ENCODE assay signal across 8 cellular contexts in genomic region chr2:106470658-106471057, GRCh38. TPM values are rescaled to one million over a fixed set of nuclear protein-coding genes. Genes with fewer than 3 reads are reported as not detected.
DNase-seq lines count a peak whose midpoint lies in the region; ATAC-seq, FAIRE-seq and TF ChIP-seq lines count a peak whose summit lies in the region.
"Not testable (repeated sequence)": the region's sequence is repeated elsewhere in the genome, so short reads cannot be mapped to it uniquely, and the experiment has no call there.

No MANE protein-coding gene starts in this region.

- not testable (repeated sequence) for H3K36me3 ChIP-seq in BE2C; bronchial epithelial cell (ENCODE audit: control insufficient read depth, insufficient read depth, low read length); heart right ventricle

- H3K4me1 ChIP-seq in BE2C, heart right ventricle: not testable (repeated sequence)

- not testable (repeated sequence) for H3K27me3 ChIP-seq in BE2C; bronchial epithelial cell (ENCODE audit: control insufficient read depth, insufficient read depth, low read length); heart right ventricle

- intact Hi-C loops in heart right ventricle (cut with DNase I), result loop anchor here in 1 of 10 donors (10.0 kb wide), 1 partner anchor 366 kb away; no protein-coding TSS in a partner anchor

- H3K27me3 Mint-ChIP-seq in T-cell, result not testable (repeated sequence)
- peaks cover 14% of the 10 kb centered on the region for H3K27me3 Mint-ChIP-seq in osteocyte (ENCODE audit: unreplicated experiment)

- POLR2A ChIA-PET in T-cell (lab: Charles Lee), result interaction anchor here in 1 of 2 donors (0.7 kb wide), 1 partner anchor 564 kb away, joined by 4 read pairs; no protein-coding TSS in a partner anchor

- not testable (repeated sequence) for H3K4me1 Mint-ChIP-seq in T-cell; osteocyte (ENCODE audit: unreplicated experiment)

- 0% methylated on average over 3 to 4 of the region's 4 CpGs for WGBS in heart right ventricle, 2 donors

- CTCF ChIA-PET in T-cell (lab: Charles Lee), result interaction anchor here in 1 of 2 donors (0.7 kb wide), 1 partner anchor 9 kb away, joined by 5 read pairs; no protein-coding TSS in a partner anchor

- FAIRE-seq in bronchial epithelial cell (lab: Jason Lieb, UNC), result not testable (repeated sequence)

- not testable (repeated sequence) for H3K4me3 Mint-ChIP-seq in T-cell; osteocyte (ENCODE audit: unreplicated experiment)

- peak; percentile 10; the same call in 1 of the 2 replicates for TF ChIP-seq CTCF in BE2C (IDR thresholded peaks at IDR 0.05; ENCODE audit: low read depth, low read length)
- TF ChIP-seq CTCF in bronchial epithelial cell (IDR thresholded peaks at IDR 0.05; ENCODE audit: insufficient read depth, low read length, severe bottlenecking), result peak; percentile 25
- TF ChIP-seq CTCF in heart right ventricle (IDR thresholded peaks at IDR 0.05), result peak in 8 of 9 donors; percentile 14 to 55 (median 48)
- TF ChIP-seq CTCF in osteocyte (IDR thresholded peaks at IDR 0.05), result peak; percentile 49

- H3K27ac Mint-ChIP-seq in T-cell; osteocyte (ENCODE audit: unreplicated experiment): not testable (repeated sequence)

- DNase-seq in BE2C, result peak; percentile 44
- peak in 29 of 34 experiments; percentile 12 to 57 (median 35) for DNase-seq in T-cell
- DNase-seq in activated T-cell treated with anti-CD3 and anti-CD28 coated beads for 1 hour (ENCODE audit: low read depth), result peak; percentile 44
- DNase-seq in bronchial epithelial cell (ENCODE audit: low read depth), result not testable (repeated sequence)
- peak; percentile 35 to 45 for DNase-seq in heart right ventricle
- DNase-seq in osteocyte (ENCODE audit: extremely low spot score, unreplicated experiment), result peak; percentile 54
- DNase-seq in stimulated activated CD8-positive, alpha-beta memory T cell treated with anti-CD3 and anti-CD28 coated beads, Interleukin-15, amount 100 ng/mL, for 48 hours (ENCODE audit: low read depth in 2 of 2), result peak; percentile 10 to 19

- H3K9me3 ChIP-seq in BE2C, heart right ventricle: not testable (repeated sequence)

- not testable (repeated sequence) for H3K36me3 Mint-ChIP-seq in T-cell; osteocyte (ENCODE audit: unreplicated experiment)

- H3K27ac ChIP-seq in heart right ventricle, result not testable (repeated sequence)

- H3K4me3 ChIP-seq in BE2C (ENCODE audit: low read depth, low read length); bronchial epithelial cell (ENCODE audit: low read depth, low read length); heart right ventricle: not testable (repeated sequence)

- not testable (repeated sequence) for H3K9me3 Mint-ChIP-seq in T-cell; osteocyte (ENCODE audit: unreplicated experiment)

- ATAC-seq in HG02588 (IDR thresholded peaks at IDR 0.05; ENCODE audit: unreplicated experiment), result peak; percentile 47
- peak in 1 of 4 experiments; percentile 50 for ATAC-seq in T-cell (replicated peaks in 1 of 4)
- peak in 4 of 8 donors; percentile 63 to 69 (median 66) for ATAC-seq in heart right ventricle

RNA-seq across cellular contexts. Expression of gene RGPD3, which starts 2.4 kb away (rescaled TPM):
- not detected for polyA plus RNA-seq in BE2C (2012; ENCODE audit: insufficient read depth, insufficient read length, low read depth)
- total RNA-seq in T-cell (under 1 TPM; 0.13 to 0.47 (median 0.16) TPM), bronchial epithelial cell (0.13 and 0.26 TPM in 2 replicates), heart right ventricle (under 1 TPM in 7 of 10 donors, not detected in 3; 0.05 to 0.20 (median 0.09) TPM), osteocyte (not detected in 2 replicates)
- under 1 TPM; 0.06 to 0.07 TPM for polyA plus RNA-seq in heart right ventricle

RNA-seq across cellular contexts. Expression of gene CD8B2, which starts 16.5 kb away (rescaled TPM):
- polyA plus RNA-seq in BE2C (2012; ENCODE audit: insufficient read depth, insufficient read length, low read depth), result not detected
- 1 to 10 TPM; 1.3 to 3.2 (median 2.2) TPM for total RNA-seq in T-cell
- total RNA-seq in bronchial epithelial cell, result not detected in 2 replicates
- under 1 TPM in 1 of 10 donors, not detected in 9; 0.12 TPM for total RNA-seq in heart right ventricle
- polyA plus RNA-seq in heart right ventricle, result not detected
- not detected in 2 replicates for total RNA-seq in osteocyte
